Comparison of ENCODE assay signal across 8 cellular contexts in genomic region chr14:65961004-65961403, GRCh38.
DNase-seq lines count a peak whose midpoint lies in the region; ATAC-seq and TF ChIP-seq lines count a peak whose summit lies in the region.

No MANE protein-coding gene starts in this region.

- H3K9me3 Mint-ChIP-seq in activated T-cell treated with anti-CD3 and anti-CD28 coated beads, Interleukin-2, amount 50 U/mL, for 72 hours, result no peaks in the 10 kb centered on the region

- H4K20me1 ChIP-seq in DND-41 (ENCODE audit: insufficient read depth, low read length), result no peaks in the 10 kb centered on the region
- no peaks in the 10 kb centered on the region for H4K20me1 ChIP-seq in OCI-LY7 (ENCODE audit: insufficient read depth, low read length)

- POLR2A ChIA-PET in HEK293T (lab: Yijun Ruan, JAX), result interaction anchor here (0.9 kb wide), 1 partner anchor 550 kb away, joined by 4 read pairs; no protein-coding TSS in a partner anchor
- POLR2A ChIA-PET in OCI-LY7 (lab: Charles Lee), result interaction anchor here (0.5 to 0.7 kb wide), 2 partner anchors 18 to 25 kb away, joined by 3 read pairs; no protein-coding TSS in a partner anchor

- H3K36me3 Mint-ChIP-seq in activated T-cell treated with anti-CD3 and anti-CD28 coated beads, Interleukin-2, amount 50 U/mL, for 72 hours (ENCODE audit: insufficient read depth in 2 of 2), result no peaks in the 10 kb centered on the region

- H2AFZ ChIP-seq in DND-41 (ENCODE audit: low read depth, low read length) (no peak overlapping the region), OCI-LY7 (ENCODE audit: low read length) (no peak overlapping the region)

- H3K4me1 ChIP-seq in DND-41 (ENCODE audit: insufficient read depth, low read length) (peaks cover 13% of the 10 kb centered on the region), OCI-LY7 (ENCODE audit: insufficient read depth, low read length, poor library complexity, severe bottlenecking) (peaks cover 5% of the 10 kb centered on the region)

- H3K4me3 ChIP-seq in DND-41 (ENCODE audit: low read depth in 1 of 2, low read length in 2 of 2) (no peak overlapping the region), OCI-LY7 (ENCODE audit: low read depth, low read length, poor library complexity, severe bottlenecking) (no peak overlapping the region)

- H3K27ac Mint-ChIP-seq in activated T-cell treated with anti-CD3 and anti-CD28 coated beads, Interleukin-2, amount 50 U/mL, for 72 hours, result no peak overlapping the region

- intact Hi-C loops in OCI-LY7 (cut with micrococcal nuclease; ENCODE audit: unreplicated experiment) (loop anchor here (10.0 kb wide), 1 partner anchor 676 kb away; no protein-coding TSS in a partner anchor), head of caudate nucleus (cut with DNase I) (loop anchor here (2.0 kb wide), 1 partner anchor 796 kb away; no protein-coding TSS in a partner anchor)

- H3K79me2 ChIP-seq in DND-41 (ENCODE audit: insufficient read depth, low read length) (no peaks in the 10 kb centered on the region), OCI-LY7 (ENCODE audit: insufficient read depth, low read depth, low read length) (no peaks in the 10 kb centered on the region)

- DNase-seq in DND-41 (peak; percentile 67), HEK293T (ENCODE audit: extremely low spot score) (peak; percentile 70), OCI-LY7 (ENCODE audit: low spot score) (peak; percentile 41), head of caudate nucleus (peak in 35 of 42 donors; percentile 12 to 78 (median 47)), LoVo (ENCODE audit: low spot score) (no peak)
- DNase-seq in activated T-cell treated with anti-CD3 and anti-CD28 coated beads, Interleukin-2, amount 50 U/mL, for 72 hours, result peak; percentile 78 to 84
- DNase-seq in stimulated activated CD4-positive, alpha-beta T cell treated with anti-CD3 and anti-CD28 coated beads, Interleukin-15, amount 100 ng/mL, for 1 hour (ENCODE audit: low read depth in 1 of 2, low spot score in 1 of 2), result peak; percentile 15 to 70

- no peaks in the 10 kb centered on the region for H3K27me3 Mint-ChIP-seq in activated T-cell treated with anti-CD3 and anti-CD28 coated beads, Interleukin-2, amount 50 U/mL, for 72 hours (ENCODE audit: low read depth)

- H3K4me3 Mint-ChIP-seq in activated T-cell treated with anti-CD3 and anti-CD28 coated beads, Interleukin-2, amount 50 U/mL, for 72 hours, result no peak overlapping the region

- no peak overlapping the region for H3K27ac ChIP-seq in DND-41 (ENCODE audit: low read length)
- no peak overlapping the region for H3K27ac ChIP-seq in OCI-LY7 (ENCODE audit: low read depth, low read length, poor library complexity, severe bottlenecking)

- no TSS peak for BruUV-seq in OCI-LY7 (replicated peaks; lab: Mats Ljungman, UMichigan)

- H3K9ac ChIP-seq in DND-41 (ENCODE audit: low read depth, low read length), result no peak overlapping the region

- H3K27me3 ChIP-seq in DND-41 (ENCODE audit: insufficient read depth, low read length, poor library complexity), result no peaks in the 10 kb centered on the region

- H3K4me1 Mint-ChIP-seq in activated T-cell treated with anti-CD3 and anti-CD28 coated beads, Interleukin-2, amount 50 U/mL, for 72 hours (ENCODE audit: low read depth), result peaks cover 22% of the 10 kb centered on the region

- H3K9me3 ChIP-seq in DND-41 (ENCODE audit: insufficient read depth, low read length, severe bottlenecking) (no peaks in the 10 kb centered on the region), OCI-LY7 (ENCODE audit: low read length) (no peaks in the 10 kb centered on the region)

- no peaks in the 10 kb centered on the region for H3K9me2 ChIP-seq in OCI-LY7 (ENCODE audit: insufficient read depth, low read length)

- peak; percentile 66 for ATAC-seq in DND-41 (ENCODE audit: insufficient read depth, low read depth)
- ATAC-seq in activated T-cell treated with anti-CD3 and anti-CD28 coated beads, Interleukin-2, amount 50 U/mL, for 72 hours (replicated peaks in 1 of 2), result peak; percentile 85 to 94
- no peak for ATAC-seq in HG03469 (IDR thresholded peaks at IDR 0.05; ENCODE audit: unreplicated experiment)

- H3K36me3 ChIP-seq in DND-41 (ENCODE audit: insufficient read depth, low read length) (no peaks in the 10 kb centered on the region), OCI-LY7 (ENCODE audit: insufficient read depth, low read length) (no peaks in the 10 kb centered on the region)

- no peak overlapping the region for H3K4me2 ChIP-seq in DND-41 (ENCODE audit: insufficient read depth, low read length)
- no peak overlapping the region for H3K4me2 ChIP-seq in OCI-LY7 (ENCODE audit: low read length)

- CTCF ChIA-PET in HEK293T (lab: Yijun Ruan, JAX) (interaction anchor here (0.6 to 3.3 kb wide), 13 partner anchors 10 to 796 kb away, joined by 3 to 16 read pairs (median 4); no protein-coding TSS in a partner anchor), OCI-LY7 (lab: Charles Lee; ENCODE audit: unreplicated experiment) (interaction anchor here (1.4 kb wide), 1 partner anchor 792 kb away, joined by 3 read pairs; no protein-coding TSS in a partner anchor)

- TF ChIP-seq CTCF in DND-41 (IDR thresholded peaks at IDR 0.05; ENCODE audit: borderline replicate concordance, extremely low read depth, low read length, poor library complexity, severe bottlenecking) (peak; percentile 84), OCI-LY7 (conservative IDR thresholded peaks at IDR 0.05; ENCODE audit: low read length) (peak; percentile 80)

TF ChIP-seq in HEK293T, 16 proteins besides CTCF, POLR2A, EP300 and RAD21:
- TF ChIP-seq PKNOX1 (IDR thresholded peaks at IDR 0.05), result no peak
- no peak for TF ChIP-seq BHLHE40 (IDR thresholded peaks at IDR 0.05; ENCODE audit: borderline replicate concordance)
- no peak for TF ChIP-seq TARDBP (IDR thresholded peaks at IDR 0.05)
- no peak for TF ChIP-seq CTBP1 (IDR thresholded peaks at IDR 0.05; ENCODE audit: borderline replicate concordance)
- TF ChIP-seq FOXM1 (IDR thresholded peaks at IDR 0.05; ENCODE audit: borderline replicate concordance), result no peak
- TF ChIP-seq SUZ12 (IDR thresholded peaks at IDR 0.05), result no peak
- no peak for TF ChIP-seq ELF4 (IDR thresholded peaks at IDR 0.05)
- TF ChIP-seq FOXK2 (IDR thresholded peaks at IDR 0.05), result no peak
- TF ChIP-seq HDGF (IDR thresholded peaks at IDR 0.05; ENCODE audit: borderline replicate concordance), result no peak
- TF ChIP-seq SP1 (IDR thresholded peaks at IDR 0.05), result no peak
- no peak for TF ChIP-seq ARNT (IDR thresholded peaks at IDR 0.05)
- no peak for TF ChIP-seq L3MBTL2 (conservative IDR thresholded peaks at IDR 0.05)
- TF ChIP-seq NFRKB (IDR thresholded peaks at IDR 0.05), result no peak
- TF ChIP-seq FOXA1 (IDR thresholded peaks at IDR 0.05), result no peak
- TF ChIP-seq LEF1 (IDR thresholded peaks at IDR 0.05; ENCODE audit: borderline replicate concordance), result no peak
- TF ChIP-seq ZNF384 (IDR thresholded peaks at IDR 0.05), result no peak
